ENCODE assay signal across 8 cellular contexts in genomic region chr16:24538756-24539294, GRCh38. TPM values are rescaled to one million over a fixed set of nuclear protein-coding genes. Genes with fewer than 3 reads are reported as not detected.
DNase-seq lines count a peak whose midpoint lies in the region; ATAC-seq and TF ChIP-seq lines count a peak whose summit lies in the region.

No MANE protein-coding gene starts in this region.

- peak overlapping the region; percentile 98 for H3K4me3 Mint-ChIP-seq in activated T-helper 17 cell treated with anti-CD3 and anti-CD28 coated beads, Interleukin-2, amount 50 U/mL, for 72 hours

- intact Hi-C loops in Right ventricle myocardium inferior (cut with DNase I), result no loop called here
- intact Hi-C loops in cardiac septum (cut with DNase I), result no loop called here
- intact Hi-C loops in left ventricle myocardium superior (cut with micrococcal nuclease), result no loop called here

- peak; percentile 26 for ATAC-seq in Right ventricle myocardium inferior
- peak; percentile 44 for ATAC-seq in activated T-helper 17 cell treated with anti-CD3 and anti-CD28 coated beads, Interleukin-2, amount 50 U/mL, for 72 hours (replicated peaks)
- peak; percentile 34 for ATAC-seq in left ventricle myocardium superior
- no peak for ATAC-seq in HG03139 (IDR thresholded peaks at IDR 0.05; ENCODE audit: unreplicated experiment)
- ATAC-seq in HG03439 (IDR thresholded peaks at IDR 0.05; ENCODE audit: unreplicated experiment), result no peak

- H3K27me3 Mint-ChIP-seq in activated T-helper 17 cell treated with anti-CD3 and anti-CD28 coated beads, Interleukin-2, amount 50 U/mL, for 72 hours, result no peaks in the 10 kb centered on the region

- no peak for TF ChIP-seq POLR2A in NB4 (IDR thresholded peaks at IDR 0.05; ENCODE audit: extremely low read depth, insufficient read length)

- H3K4me1 Mint-ChIP-seq in activated T-helper 17 cell treated with anti-CD3 and anti-CD28 coated beads, Interleukin-2, amount 50 U/mL, for 72 hours, result peaks cover 5% of the 10 kb centered on the region

- DNase-seq in Right ventricle myocardium inferior (ENCODE audit: missing footprints) (peak; percentile 73), cardiac septum (ENCODE audit: low spot score) (no peak), NB4 (ENCODE audit: low read depth) (no peak), left ventricle myocardium superior (no peak), skeletal muscle cell (ENCODE audit: low read depth) (no peak)

- peak overlapping the region; percentile 74 for H3K4me3 ChIP-seq in NB4 (ENCODE audit: low read depth, low read length)
- H3K4me3 ChIP-seq in skeletal muscle cell (ENCODE audit: low read depth, low read length), result peak overlapping the region; percentile 89

- H3K9me3 Mint-ChIP-seq in activated T-helper 17 cell treated with anti-CD3 and anti-CD28 coated beads, Interleukin-2, amount 50 U/mL, for 72 hours, result no peaks in the 10 kb centered on the region

- no peak for TF ChIP-seq CTCF in NB4 (IDR thresholded peaks at IDR 0.05; ENCODE audit: low read depth, low read length)

- H3K36me3 Mint-ChIP-seq in activated T-helper 17 cell treated with anti-CD3 and anti-CD28 coated beads, Interleukin-2, amount 50 U/mL, for 72 hours (ENCODE audit: low read depth), result peaks cover 43% of the 10 kb centered on the region

- H3K27ac Mint-ChIP-seq in activated T-helper 17 cell treated with anti-CD3 and anti-CD28 coated beads, Interleukin-2, amount 50 U/mL, for 72 hours, result peak overlapping the region; percentile 100

RNA-seq across cellular contexts. Expression of gene RBBP6, which starts 0.5 kb away (rescaled TPM):
- total RNA-seq in Right ventricle myocardium inferior (23.5 TPM), cardiac septum (34.7 TPM), left ventricle myocardium superior (26.4 TPM)
- 10 to 100 TPM; 51.6 to 88.8 TPM for total RNA-seq in activated T-helper 17 cell treated with anti-CD3 and anti-CD28 coated beads, Interleukin-2, amount 50 U/mL, for 72 hours

Comparison
In these comparisons a context has a peak if more than half of its experiments do, and no peak if none do; other contexts are left out.
1. ATAC-seq: peak in Right ventricle myocardium inferior (single experiment), activated T-helper 17 cell treated with anti-CD3 and anti-CD28 coated beads, Interleukin-2, amount 50 U/mL, for 72 hours (single experiment) and left ventricle myocardium superior (single experiment); none in HG03139 (single experiment) and HG03439 (single experiment).